8 cellular contexts compared by ENCODE assay signal in the genomic region with DNA sequence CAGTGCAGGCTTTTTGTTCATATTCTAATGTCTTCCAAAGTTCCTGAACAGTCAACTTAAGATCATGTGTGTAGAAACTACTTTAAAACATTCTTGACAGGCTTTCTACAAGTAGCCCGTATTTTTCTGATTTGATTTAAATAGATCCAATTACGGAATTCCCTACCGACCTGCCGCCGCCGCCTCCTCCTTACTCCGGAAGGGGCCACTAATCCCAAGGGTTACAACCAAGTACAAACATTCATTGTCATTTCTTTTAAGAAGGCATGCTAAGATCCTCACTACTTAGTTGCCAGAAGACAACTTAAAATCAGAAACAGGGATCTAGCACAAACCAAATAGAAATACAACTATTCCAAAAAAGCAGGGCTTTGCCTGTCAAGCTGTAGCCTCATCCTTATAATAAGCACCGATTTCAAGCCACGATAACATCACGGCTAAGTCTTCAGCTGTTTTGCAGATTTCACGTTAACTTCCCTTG. TPM values are rescaled to one million over a fixed set of nuclear protein-coding genes. Genes with fewer than 3 reads are reported as not detected.
DNase-seq lines count a peak whose midpoint lies in the region; ATAC-seq and TF ChIP-seq lines count a peak whose summit lies in the region.

No MANE protein-coding gene starts in this region.

- H4K20me1 ChIP-seq in IMR-90 (ENCODE audit: insufficient read depth, low read length): peaks cover 40% of the 10 kb centered on the region

- intact Hi-C loops in CD14-positive monocyte (cut with micrococcal nuclease) (loop anchor here in 1 of 2 donors (5.0 kb wide), 1 partner anchor 47 kb away; a partner anchor contains a TSS), IMR-90 (cut with micrococcal nuclease) (loop anchor here (2.0 kb wide), 1 partner anchor 105 kb away; no protein-coding TSS in a partner anchor)

- H3K9me1 ChIP-seq in IMR-90 (ENCODE audit: insufficient read depth, low read length): peaks cover 6% of the 10 kb centered on the region

- H3K9me3 Mint-ChIP-seq in CD14-positive monocyte: no peaks in the 10 kb centered on the region

- H3K27me3 ChIP-seq in IMR-90 (ENCODE audit: control insufficient read depth, insufficient read depth, low read length) (no peaks in the 10 kb centered on the region), kidney epithelial cell (ENCODE audit: control insufficient read depth, insufficient read depth, low read length) (no peaks in the 10 kb centered on the region), suprapubic skin (no peaks in the 10 kb centered on the region)

- H3K4me1 ChIP-seq in IMR-90 (ENCODE audit: control insufficient read depth, insufficient read depth, low read length): no peaks in the 10 kb centered on the region
- H3K4me1 ChIP-seq in suprapubic skin: peaks cover 45% of the 10 kb centered on the region

- peak overlapping the region; percentile 80 for H4K91ac ChIP-seq in IMR-90 (ENCODE audit: insufficient read depth, low read depth, low read length)

- 0 out of 3 replicates have a peak overlapping the region, but pooled peaks have one; percentile 42 for H2BK15ac ChIP-seq in IMR-90 (ENCODE audit: low read depth, low read length)

- peak overlapping the region; percentile 85 for H2AK5ac ChIP-seq in IMR-90 (ENCODE audit: low read depth, low read length)

- H3K36me3 Mint-ChIP-seq in CD14-positive monocyte: peaks cover 4 to 5% of the 10 kb centered on the region in 2 donors

- peak overlapping the region; percentile 66 for H4K5ac ChIP-seq in IMR-90 (ENCODE audit: low read depth, low read length)

- H3K27me3 Mint-ChIP-seq in CD14-positive monocyte (ENCODE audit: low read depth in 3 of 3): peaks cover 0 to 2% (median 1%) of the 10 kb centered on the region in 3 donors

- no peak for TF ChIP-seq RAD21 in IMR-90 (IDR thresholded peaks at IDR 0.05; ENCODE audit: low read length)

- peak overlapping the region; percentile 64 for H2BK5ac ChIP-seq in IMR-90 (ENCODE audit: low read depth, low read length, poor library complexity, severe bottlenecking)

- peak overlapping the region; percentile 55; the same call in 1 of the 2 replicates for H2BK120ac ChIP-seq in IMR-90 (ENCODE audit: low read depth, low read length)

- H3K36me3 ChIP-seq in IMR-90 (ENCODE audit: control insufficient read depth, insufficient read depth, low read length) (no peaks in the 10 kb centered on the region), kidney epithelial cell (ENCODE audit: control insufficient read depth, insufficient read depth, low read length) (no peaks in the 10 kb centered on the region), suprapubic skin (no peaks in the 10 kb centered on the region)

- H3K56ac ChIP-seq in IMR-90 (ENCODE audit: extremely low read depth, insufficient read depth, low read length): peak overlapping the region; percentile 84

- in situ Hi-C loops in IMR-90 (cut with MboI; ENCODE audit: low sequenced_read_pairs) (no loop called here), GM13977 (cut with MboI; ENCODE audit: low pct_unique_long_range_greater_than_20kb, low sequenced_read_pairs, unreplicated experiment) (no loop called here)

- H2AFZ ChIP-seq in IMR-90 (replicated peaks; ENCODE audit: low read length, poor library complexity): peak overlapping the region; percentile 98

- H3K27ac Mint-ChIP-seq in CD14-positive monocyte: peak overlapping the region; percentile 98 to 100 (median 99)

- dilution Hi-C loops in IMR-90 (cut with HindIII; ENCODE audit: low sequenced_read_pairs, unreplicated experiment): no loop called here

- H4K8ac ChIP-seq in IMR-90 (ENCODE audit: low read depth in 2 of 2, low read length in 2 of 2): peak overlapping the region; percentile 91 to 94

- H3K4ac ChIP-seq in IMR-90 (ENCODE audit: low read depth, low read length): peak overlapping the region; percentile 87

- no peak for TF ChIP-seq CTCF in CD14-positive monocyte (IDR thresholded peaks at IDR 0.05)
- TF ChIP-seq CTCF in IMR-90 (conservative IDR thresholded peaks at IDR 0.05; ENCODE audit: low read depth, low read length): no peak
- no peak for TF ChIP-seq CTCF in kidney epithelial cell (IDR thresholded peaks at IDR 0.05; ENCODE audit: insufficient read depth, low read length, poor library complexity, severe bottlenecking)
- no peak for TF ChIP-seq CTCF in suprapubic skin (IDR thresholded peaks at IDR 0.05)
- TF ChIP-seq CTCF in GM13977 (IDR thresholded peaks at IDR 0.05; ENCODE audit: extremely low read depth, insufficient read depth, missing control alignments): no peak

- no peak overlapping the region for H2BK20ac ChIP-seq in IMR-90 (ENCODE audit: low read depth, low read length)

- H3K23ac ChIP-seq in IMR-90 (ENCODE audit: low read depth, low read length): peak overlapping the region; percentile 83

- TF ChIP-seq POLR2A in IMR-90 (IDR thresholded peaks at IDR 0.05; ENCODE audit: low read depth, low read length) (no peak; the same call in 1 of the 2 replicates), suprapubic skin (IDR thresholded peaks at IDR 0.05) (no peak)

- peak overlapping the region; percentile 97 for H2AK9ac ChIP-seq in IMR-90 (replicated peaks; ENCODE audit: low read depth, low read length, poor library complexity)

- ATAC-seq in IMR-90 (ENCODE audit: low read depth) (peak; percentile 8), HG03520 (IDR thresholded peaks at IDR 0.05; ENCODE audit: unreplicated experiment) (no peak)

- H3K4me3 ChIP-seq in IMR-90 (ENCODE audit: insufficient read depth, low read depth, low read length): peak overlapping the region; percentile 93
- H3K4me3 ChIP-seq in kidney epithelial cell (ENCODE audit: low read depth, low read length): peak overlapping the region; percentile 64
- H3K4me3 ChIP-seq in suprapubic skin: peak overlapping the region; percentile 90

- DNase-seq in CD14-positive monocyte (ENCODE audit: low spot score): no peak
- DNase-seq in IMR-90: peak; percentile 28
- peak; percentile 51 for DNase-seq in astrocyte of the hippocampus (ENCODE audit: low read depth, low spot score)
- DNase-seq in kidney epithelial cell (ENCODE audit: low read depth): no peak
- no peak for DNase-seq in suprapubic skin (ENCODE audit: low spot score in 2 of 2)
- no peak for DNase-seq in amniotic stem cell (lab: John Stamatoyannopoulos, UW)
- DNase-seq in GM13977 (ENCODE audit: low spot score): no peak

- H3K4me1 Mint-ChIP-seq in CD14-positive monocyte: peaks cover 46% of the 10 kb centered on the region

- H3K9me3 ChIP-seq in IMR-90 (ENCODE audit: control insufficient read depth, insufficient read depth, low read length): no peaks in the 10 kb centered on the region
- no peaks in the 10 kb centered on the region for H3K9me3 ChIP-seq in suprapubic skin

- peak overlapping the region; percentile 53; the same call in 1 of the 2 replicates for H3K18ac ChIP-seq in IMR-90 (ENCODE audit: low read depth, low read length)

- POLR2A ChIA-PET in IMR-90 (lab: Charles Lee; ENCODE audit: unreplicated experiment): no interaction called here

- WGBS in IMR-90 (ENCODE audit: extremely low coverage in 2 of 2, insufficient read length in 1 of 2), 2 experiments: 2% methylated on average over 9 of the region's 11 CpGs; no CpG with 5 or more reads in 1 of the 2 experiments
- WGBS in suprapubic skin: 0% methylated on average over 11 of the region's 11 CpGs

- CTCF ChIA-PET in IMR-90 (lab: Yijun Ruan, JAX): no interaction called here

- H3K27ac ChIP-seq in IMR-90 (ENCODE audit: insufficient read depth, low read length) (peak overlapping the region; percentile 88), suprapubic skin (peak overlapping the region; percentile 95)

- H3K14ac ChIP-seq in IMR-90 (replicated peaks; ENCODE audit: low read depth, low read length): peak overlapping the region; percentile 62

- TF ChIP-seq EP300 in suprapubic skin (IDR thresholded peaks at IDR 0.05): no peak

- peak overlapping the region; percentile 98 for H3K9ac ChIP-seq in IMR-90 (ENCODE audit: low read depth, low read length)

- BruUV-seq in IMR-90 (replicated peaks; lab: Mats Ljungman, UMichigan): no TSS peak

- peaks cover 5 to 35% of the 10 kb centered on the region in 2 experiments; a peak in 3 of 4 replicates for H3K79me1 ChIP-seq in IMR-90 (ENCODE audit: low read depth in 1 of 2, low read length in 2 of 2)

- H3K4me2 ChIP-seq in IMR-90 (ENCODE audit: low read depth, low read length): peak overlapping the region; percentile 86

- H3K4me3 Mint-ChIP-seq in CD14-positive monocyte: peak overlapping the region; percentile 97 to 100

TF ChIP-seq in IMR-90, 13 proteins besides CTCF, POLR2A, EP300 and RAD21 (continues in another document):
- TF ChIP-seq, protein P1, sequence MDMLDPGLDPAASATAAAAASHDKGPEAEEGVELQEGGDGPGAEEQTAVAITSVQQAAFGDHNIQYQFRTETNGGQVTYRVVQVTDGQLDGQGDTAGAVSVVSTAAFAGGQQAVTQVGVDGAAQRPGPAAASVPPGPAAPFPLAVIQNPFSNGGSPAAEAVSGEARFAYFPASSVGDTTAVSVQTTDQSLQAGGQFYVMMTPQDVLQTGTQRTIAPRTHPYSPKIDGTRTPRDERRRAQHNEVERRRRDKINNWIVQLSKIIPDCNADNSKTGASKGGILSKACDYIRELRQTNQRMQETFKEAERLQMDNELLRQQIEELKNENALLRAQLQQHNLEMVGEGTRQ (IDR thresholded peaks at IDR 0.05; ENCODE audit: low read depth, low read length): no peak
- TF ChIP-seq RCOR1 (IDR thresholded peaks at IDR 0.05; ENCODE audit: insufficient replicate concordance, low read length) (no peak), SMC3 (IDR thresholded peaks at IDR 0.05; ENCODE audit: low read depth, low read length) (no peak), MAFK (IDR thresholded peaks at IDR 0.05; ENCODE audit: low read depth, low read length) (no peak), NFE2L2 (IDR thresholded peaks at IDR 0.05; ENCODE audit: low read depth, low read length) (no peak), FOS (IDR thresholded peaks at IDR 0.05; ENCODE audit: low read depth, low read length) (no peak), BHLHE40 (IDR thresholded peaks at IDR 0.05; ENCODE audit: low read depth, low read length) (no peak), CEBPB (IDR thresholded peaks at IDR 0.05; ENCODE audit: low read depth, low read length) (no peak), CHD1 (IDR thresholded peaks at IDR 0.05; ENCODE audit: low read depth, low read length) (no peak)

RNA-seq across cellular contexts. Expression of a gene that starts 0.8 kb away (rescaled TPM):
- 10 to 100 TPM; 12.5 to 19.6 TPM for polyA plus RNA-seq in CD14-positive monocyte
- total RNA-seq in IMR-90 (2012; rRNA removed): 41.2 and 47.8 TPM in 2 replicates
- 14.9 and 19.6 TPM in 2 replicates for polyA plus RNA-seq in IMR-90 (2012; rRNA removed)
- 2.9 and 4.0 TPM in 2 replicates for polyA plus RNA-seq in IMR-90 (2012; cell fraction: cytosol; rRNA removed)
- 8.6 and 18.7 TPM in 2 replicates for polyA plus RNA-seq in IMR-90 (2012; cell fraction: nucleus; rRNA removed; ENCODE audit: low replicate concordance)
- total RNA-seq in kidney epithelial cell: 22.3 and 23.5 TPM in 2 replicates
- total RNA-seq in suprapubic skin: 10 to 100 TPM; 31.9 to 85.8 (median 44.1) TPM

RNA-seq across cellular contexts. Expression of a gene that starts 47.8 kb away (rescaled TPM):
- 10 to 100 TPM; 26.4 to 28.8 TPM for polyA plus RNA-seq in CD14-positive monocyte
- total RNA-seq in IMR-90 (2012; rRNA removed): 41.6 and 42.2 TPM in 2 replicates
- polyA plus RNA-seq in IMR-90 (2012; rRNA removed): 12.9 and 18.0 TPM in 2 replicates
- polyA plus RNA-seq in IMR-90 (2012; cell fraction: cytosol; rRNA removed): 4.8 and 9.3 TPM in 2 replicates
- 1.8 and 7.5 TPM in 2 replicates for polyA plus RNA-seq in IMR-90 (2012; cell fraction: nucleus; rRNA removed; ENCODE audit: low replicate concordance)
- 15.9 and 25.1 TPM in 2 replicates for total RNA-seq in kidney epithelial cell
- 10 to 100 TPM in 3 of 4 donors, 1 to 10 TPM in 1; 9.5 to 16.5 (median 12.2) TPM for total RNA-seq in suprapubic skin

Comparison
In these comparisons a context has a peak if more than half of its experiments do, and no peak if none do; other contexts are left out.
1. DNase-seq: peak in IMR-90 (single experiment) and astrocyte of the hippocampus (single experiment); none in CD14-positive monocyte (single experiment), kidney epithelial cell (single experiment), suprapubic skin (0 of 2), amniotic stem cell (single experiment) and GM13977 (single experiment).
2. Peak in every context shown above with its lines, with median percentiles within 50 percentile points of each other: H3K4me3 ChIP-seq.